In the genomic region with DNA sequence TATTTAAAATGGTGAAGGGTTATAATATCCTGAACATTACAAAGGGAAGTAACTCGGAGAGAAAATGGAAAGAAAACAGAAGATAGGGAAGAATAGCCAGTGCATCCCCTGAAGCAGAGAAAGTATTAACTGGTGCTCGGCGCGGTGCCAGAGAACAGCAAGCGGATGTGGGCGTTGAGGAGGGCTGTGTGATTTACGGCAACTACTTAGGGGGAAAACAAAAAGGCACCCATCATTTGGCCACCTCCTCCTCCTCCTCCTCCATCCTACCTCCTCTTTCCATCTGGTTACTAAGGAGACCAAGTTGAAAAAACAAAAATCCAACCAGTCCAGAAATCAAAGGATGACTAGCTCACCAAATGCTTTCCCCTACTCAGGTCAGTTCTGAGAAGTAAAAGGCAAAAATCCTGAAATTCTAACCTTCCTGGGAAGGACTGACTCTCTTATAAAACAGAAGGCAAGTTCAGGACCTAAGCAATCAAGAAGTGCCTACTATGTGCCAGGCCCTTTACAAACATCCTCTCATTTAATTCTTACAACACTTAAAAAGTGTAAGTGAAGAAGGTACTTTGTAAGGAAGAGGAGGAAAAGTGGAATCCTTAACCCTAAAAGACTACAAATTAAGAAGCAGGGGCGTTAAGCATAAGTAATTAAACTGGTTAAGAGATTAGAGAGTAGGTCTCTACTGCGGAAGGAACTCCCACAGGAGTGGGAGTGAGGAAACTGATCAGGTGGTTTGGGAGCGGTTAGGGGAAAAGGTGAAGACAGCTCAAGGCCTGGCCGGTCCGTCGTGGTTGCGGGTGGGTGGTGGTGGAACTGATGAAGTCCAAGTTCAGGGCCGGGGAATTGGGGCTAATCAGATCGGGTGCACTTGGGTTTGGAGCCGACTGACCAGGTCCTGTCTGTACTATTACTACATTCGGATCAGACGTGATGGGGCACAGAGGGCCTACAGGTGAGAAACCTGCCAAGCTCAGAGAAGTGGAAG, we compare ENCODE assay signal across 8 cellular contexts. TPM values are rescaled to one million over a fixed set of nuclear protein-coding genes. Genes with fewer than 3 reads are reported as not detected.
DNase-seq lines count a peak whose midpoint lies in the region; ATAC-seq and TF ChIP-seq lines count a peak whose summit lies in the region.

No MANE protein-coding gene starts in this region.

- H3K27me3 ChIP-seq in A673 (replicated peaks; ENCODE audit: insufficient read depth, low read depth, low read length, poor library complexity) (no peaks in the 10 kb centered on the region), prostate gland (replicated peaks; ENCODE audit: insufficient read depth) (no peaks in the 10 kb centered on the region)

- peak overlapping the region; percentile 71 for H3K27ac ChIP-seq in A673 (ENCODE audit: low read depth, low read length, poor library complexity, severe bottlenecking)
- H3K27ac ChIP-seq in prostate gland, result peak overlapping the region; percentile 59 to 66

- BruUV-seq in A673 (replicated peaks; lab: Mats Ljungman, UMichigan), result no TSS peak

- 4% methylated on average over 19 of the region's 19 CpGs for WGBS in prostate gland

- CTCF ChIA-PET in A673 (lab: Charles Lee), result no interaction called here

- peak overlapping the region; percentile 94 for H3K27ac Mint-ChIP-seq in activated T-helper 1 cell treated with anti-CD3 and anti-CD28 coated beads, Interleukin-12 subunit alpha, Interleukin-12 subunit beta, Interleukin-2, Interleukin-4 antibody, amounts not matched to agents 30 ng/mL and 10 ng/mL and 1 ng/mL, durations not matched to agents 14 hours and 24 hours and 36 hours

- no peaks in the 10 kb centered on the region for H3K9me3 Mint-ChIP-seq in activated T-helper 1 cell treated with anti-CD3 and anti-CD28 coated beads, Interleukin-12 subunit alpha, Interleukin-12 subunit beta, Interleukin-2, Interleukin-4 antibody, amounts not matched to agents 30 ng/mL and 10 ng/mL and 1 ng/mL, durations not matched to agents 14 hours and 24 hours and 36 hours

- H3K36me3 ChIP-seq in A673 (ENCODE audit: insufficient read depth, low read length, poor library complexity, severe bottlenecking), result peaks cover 15% of the 10 kb centered on the region
- H3K36me3 ChIP-seq in prostate gland, result no peaks in the 10 kb centered on the region

- peak overlapping the region; percentile 98 for H3K4me3 Mint-ChIP-seq in activated T-helper 1 cell treated with anti-CD3 and anti-CD28 coated beads, Interleukin-12 subunit alpha, Interleukin-12 subunit beta, Interleukin-2, Interleukin-4 antibody, amounts not matched to agents 30 ng/mL and 10 ng/mL and 1 ng/mL, durations not matched to agents 14 hours and 24 hours and 36 hours

- intact Hi-C loops in A673 (cut with micrococcal nuclease; ENCODE audit: unreplicated experiment) (no loop called here), prostate gland (cut with DNase I) (no loop called here)
- intact Hi-C loops in activated T-helper 1 cell treated with anti-CD3 and anti-CD28 coated beads, Interleukin-12 subunit alpha, Interleukin-12 subunit beta, Interleukin-2, Interleukin-4 antibody, amounts not matched to agents 30 ng/mL and 10 ng/mL and 1 ng/mL, durations not matched to agents 14 hours and 24 hours and 36 hours (cut with micrococcal nuclease), result loop anchor here (1.0 to 5.0 kb wide), 7 partner anchors 48 to 951 kb away; a partner anchor contains a TSS

- peaks cover 45% of the 10 kb centered on the region for H3K4me1 Mint-ChIP-seq in activated T-helper 1 cell treated with anti-CD3 and anti-CD28 coated beads, Interleukin-12 subunit alpha, Interleukin-12 subunit beta, Interleukin-2, Interleukin-4 antibody, amounts not matched to agents 30 ng/mL and 10 ng/mL and 1 ng/mL, durations not matched to agents 14 hours and 24 hours and 36 hours (ENCODE audit: low read depth)

- H3K36me3 Mint-ChIP-seq in activated T-helper 1 cell treated with anti-CD3 and anti-CD28 coated beads, Interleukin-12 subunit alpha, Interleukin-12 subunit beta, Interleukin-2, Interleukin-4 antibody, amounts not matched to agents 30 ng/mL and 10 ng/mL and 1 ng/mL, durations not matched to agents 14 hours and 24 hours and 36 hours (ENCODE audit: low read depth), result peaks cover 13% of the 10 kb centered on the region

- POLR2A ChIA-PET in A673 (lab: Charles Lee; ENCODE audit: low non-redundant PET), result no interaction called here

- DNase-seq in A673 (ENCODE audit: low spot score) (peak; percentile 88), GM20000 (ENCODE audit: low spot score) (peak; percentile 12), NCI-H2227 (lab: John Stamatoyannopoulos, UW; ENCODE audit: unreplicated experiment) (peak; percentile 23), glomerular visceral epithelial cell (ENCODE audit: extremely low spot score) (peak; percentile 74), prostate gland (ENCODE audit: low spot score) (peak; percentile 12), AML-193 (lab: John Stamatoyannopoulos, UW) (no peak)
- no peak for DNase-seq in activated T-helper 1 cell treated with anti-CD3 and anti-CD28 coated beads, Interleukin-12 subunit alpha, Interleukin-12 subunit beta, Interleukin-2, Interleukin-4 antibody, amounts not matched to agents 30 ng/mL and 10 ng/mL and 1 ng/mL, durations not matched to agents 14 hours and 24 hours and 36 hours (ENCODE audit: low spot score)

- TF ChIP-seq CTCF in A673 (conservative IDR thresholded peaks at IDR 0.05; ENCODE audit: low read depth, low read length) (no peak), GM20000 (IDR thresholded peaks at IDR 0.05; ENCODE audit: extremely low read depth, missing control alignments) (no peak), prostate gland (IDR thresholded peaks at IDR 0.05) (no peak)

- peaks cover 9% of the 10 kb centered on the region for H3K4me1 ChIP-seq in A673 (ENCODE audit: insufficient read depth, low read length, poor library complexity, severe bottlenecking)
- H3K4me1 ChIP-seq in prostate gland (replicated peaks), result peaks cover 10% of the 10 kb centered on the region

- no peak for TF ChIP-seq POLR2A in prostate gland (IDR thresholded peaks at IDR 0.05)

- no peaks in the 10 kb centered on the region for H3K9me3 ChIP-seq in A673 (ENCODE audit: low read depth, low read length, poor library complexity, severe bottlenecking)
- no peaks in the 10 kb centered on the region for H3K9me3 ChIP-seq in prostate gland

- ATAC-seq in GM21619 (IDR thresholded peaks at IDR 0.05; ENCODE audit: unreplicated experiment), result no peak

- H3K27me3 Mint-ChIP-seq in activated T-helper 1 cell treated with anti-CD3 and anti-CD28 coated beads, Interleukin-12 subunit alpha, Interleukin-12 subunit beta, Interleukin-2, Interleukin-4 antibody, amounts not matched to agents 30 ng/mL and 10 ng/mL and 1 ng/mL, durations not matched to agents 14 hours and 24 hours and 36 hours (ENCODE audit: insufficient read depth), result peaks cover 8% of the 10 kb centered on the region

- peak overlapping the region; percentile 71 for H3K4me3 ChIP-seq in A673 (ENCODE audit: low read depth, low read length, poor library complexity, severe bottlenecking)
- peak overlapping the region; percentile 60 to 65 for H3K4me3 ChIP-seq in prostate gland

RNA-seq across cellular contexts. Expression of a gene that starts 1.0 kb away (rescaled TPM):
- 45.4 and 45.8 TPM in 2 replicates for total RNA-seq in A673 (2021)
- total RNA-seq in activated T-helper 1 cell treated with anti-CD3 and anti-CD28 coated beads, Interleukin-12 subunit alpha, Interleukin-12 subunit beta, Interleukin-2, Interleukin-4 antibody, amounts not matched to agents 30 ng/mL and 10 ng/mL and 1 ng/mL, durations not matched to agents 14 hours and 24 hours and 36 hours, result 41.0 and 45.6 TPM in 2 replicates
- total RNA-seq in prostate gland, result 10 to 100 TPM; 17.4 to 22.7 TPM

Comparison
In these comparisons a context has a peak if more than half of its experiments do, and no peak if none do; other contexts are left out.
1. DNase-seq: peak in A673 (single experiment), GM20000 (single experiment), NCI-H2227 (single experiment), glomerular visceral epithelial cell (single experiment) and prostate gland (single experiment); none in activated T-helper 1 cell treated with anti-CD3 and anti-CD28 coated beads, Interleukin-12 subunit alpha, Interleukin-12 subunit beta, Interleukin-2, Interleukin-4 antibody, amounts not matched to agents 30 ng/mL and 10 ng/mL and 1 ng/mL, durations not matched to agents 14 hours and 24 hours and 36 hours (single experiment) and AML-193 (0 of 2).